Comparison of ENCODE assay signal across 12 cellular contexts in the genomic region with DNA sequence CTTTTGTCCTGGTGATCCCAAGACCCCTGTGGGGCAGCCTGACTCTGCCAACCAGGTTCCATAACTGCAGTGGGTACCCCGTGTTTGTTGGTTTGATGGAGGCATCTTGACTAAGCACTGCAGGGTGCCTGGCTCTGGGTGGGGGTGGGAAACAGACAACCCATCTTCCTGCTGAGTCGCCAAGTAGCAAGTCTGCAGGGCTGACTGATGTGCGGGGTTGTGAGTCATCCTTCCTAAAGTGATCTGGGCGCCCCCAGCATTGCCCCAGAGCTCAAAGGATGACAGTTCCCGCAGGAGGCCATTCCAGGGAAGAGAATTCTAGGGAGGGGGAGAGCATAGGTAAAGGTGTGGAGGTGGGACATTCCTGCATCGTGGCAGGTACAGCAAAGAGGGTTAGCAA. TPM values are rescaled to one million over a fixed set of nuclear protein-coding genes. Genes with fewer than 3 reads are reported as not detected.
DNase-seq lines count a peak whose midpoint lies in the region; ATAC-seq, FAIRE-seq and TF ChIP-seq lines count a peak whose summit lies in the region.
"Had no signal": no experiment of that assay in that cellular context is flagged by ENCODE, and none has a peak within 500 bp of the region (broad histone marks: within the 10 kb centered on the region; RNA-seq: fewer than 3 reads in every experiment).

No MANE protein-coding gene starts in this region.

- TF ChIP-seq RAD21 in IMR-90 (IDR thresholded peaks at IDR 0.05; ENCODE audit: low read length) (no peak), HepG2 (CRISPR knock-in tag; IDR thresholded peaks at IDR 0.05) (no peak)

- H3K18ac ChIP-seq in IMR-90 (ENCODE audit: low read depth, low read length), result no peak overlapping the region

- no peaks in the 10 kb centered on the region for H3K79me2 ChIP-seq in HepG2 (ENCODE audit: insufficient read depth, low read length)

- peak overlapping the region; percentile 26 for H2AFZ ChIP-seq in IMR-90 (replicated peaks; ENCODE audit: low read length, poor library complexity)
- no peak overlapping the region for H2AFZ ChIP-seq in HepG2 (ENCODE audit: low read length)

- H3K27ac Mint-ChIP-seq in CD4-positive, alpha-beta memory T cell, result no peak overlapping the region
- H3K27ac Mint-ChIP-seq: activated CD4-positive, alpha-beta memory T cell treated with anti-CD3 and anti-CD28 coated beads, Interleukin-2, amount 10 ng/mL, durations not matched to agents 7 days and 5 days had no signal

- H3K27me3 ChIP-seq in BLaER1 treated with 17β-estradiol and CSF1 and Interleukin-3, amounts not matched to agents 10 nM and 100 nM, result no peaks in the 10 kb centered on the region
- no peaks in the 10 kb centered on the region for H3K27me3 ChIP-seq in IMR-90 (ENCODE audit: control insufficient read depth, insufficient read depth, low read length)
- H3K27me3 ChIP-seq in brain microvascular endothelial cell (replicated peaks), result no peaks in the 10 kb centered on the region
- no peaks in the 10 kb centered on the region for H3K27me3 ChIP-seq in HepG2 (ENCODE audit: control insufficient read depth in 1 of 2, insufficient read depth in 2 of 2, low read length in 2 of 2)
- no peaks in the 10 kb centered on the region for H3K27me3 ChIP-seq in CD4-positive, alpha-beta memory T cell (ENCODE audit: insufficient read depth, low read length)

- dilution Hi-C loops in IMR-90 (cut with HindIII; ENCODE audit: low sequenced_read_pairs, unreplicated experiment), result no loop called here

- no peak overlapping the region for H2BK120ac ChIP-seq in IMR-90 (ENCODE audit: low read depth, low read length)

- in situ Hi-C loops in IMR-90 (cut with MboI; ENCODE audit: low sequenced_read_pairs), result no loop called here
- in situ Hi-C loops in brain microvascular endothelial cell (cut with HindIII; ENCODE audit: low pct_ligation_motif_present, low sequenced_read_pairs), result no loop called here
- in situ Hi-C loops in HepG2 (cut with HindIII; ENCODE audit: extremely low pct_ligation_motif_present, low pct_unique_long_range_greater_than_20kb), result no loop called here

- TF ChIP-seq POLR2A in IMR-90 (IDR thresholded peaks at IDR 0.05; ENCODE audit: low read depth, low read length) (no peak), HepG2 (IDR thresholded peaks at IDR 0.05; ENCODE audit: insufficient read depth in 1 of 2, low read depth in 2 of 2, low read length in 2 of 2) (no peak)

- no peak overlapping the region for H2BK15ac ChIP-seq in IMR-90 (ENCODE audit: low read depth, low read length)

- peak overlapping the region in 6 of 11 experiments; percentile 4 to 80 (median 62); a peak in 10 of 22 replicates for H3K4me2 ChIP-seq in BLaER1 treated with 17β-estradiol and CSF1 and Interleukin-3, amounts not matched to agents 10 nM and 100 nM
- H3K4me2 ChIP-seq in IMR-90 (ENCODE audit: low read depth, low read length), result no peak overlapping the region
- no peak overlapping the region for H3K4me2 ChIP-seq in HepG2 (ENCODE audit: low read depth, low read length)

- H4K8ac ChIP-seq in IMR-90 (ENCODE audit: low read depth in 2 of 2, low read length in 2 of 2), result no peak overlapping the region

- H2BK5ac ChIP-seq in IMR-90 (ENCODE audit: low read depth, low read length, poor library complexity, severe bottlenecking), result no peak overlapping the region

- BruUV-seq in IMR-90 (replicated peaks; lab: Mats Ljungman, UMichigan) (no TSS peak), HepG2 (replicated peaks; lab: Mats Ljungman, UMichigan) (no TSS peak)

- no peak for TF ChIP-seq CTCF in IMR-90 (conservative IDR thresholded peaks at IDR 0.05; ENCODE audit: low read depth, low read length)
- TF ChIP-seq CTCF in brain microvascular endothelial cell (IDR thresholded peaks at IDR 0.05; ENCODE audit: low read depth, low read length, missing control alignments), result no peak
- TF ChIP-seq CTCF in HepG2 (CRISPR knock-in tag; IDR thresholded peaks at IDR 0.05), result no peak

- no peak overlapping the region for H3K4me3 ChIP-seq in BLaER1 treated with 17β-estradiol and CSF1 and Interleukin-3, amounts not matched to agents 10 nM and 100 nM
- H3K4me3 ChIP-seq in IMR-90 (ENCODE audit: insufficient read depth, low read depth, low read length) (no peak overlapping the region), brain microvascular endothelial cell (ENCODE audit: low read depth, low read length) (no peak overlapping the region), HepG2 (replicated peaks in 1 of 3; ENCODE audit: insufficient read depth in 1 of 3, low read depth in 2 of 3, low read length in 3 of 3) (no peak overlapping the region)
- H3K4me3 ChIP-seq in CD4-positive, alpha-beta memory T cell (ENCODE audit: low read length in 2 of 2), result no peak overlapping the region

- H2AK9ac ChIP-seq in IMR-90 (replicated peaks; ENCODE audit: low read depth, low read length, poor library complexity), result no peak overlapping the region

- 8% methylated on average over 3 of the region's 6 CpGs; no CpG with 5 or more reads in 1 of the 2 experiments for WGBS in IMR-90 (ENCODE audit: extremely low coverage in 2 of 2, insufficient read length in 1 of 2), 2 experiments
- WGBS in HepG2 (ENCODE audit: low lambda C conversion rate), result 17% methylated on average over 6 of the region's 6 CpGs

- ATAC-seq in IMR-90 (ENCODE audit: low read depth) (peak; percentile 70), HepG2 (no peak), HG02970 (IDR thresholded peaks at IDR 0.05; ENCODE audit: low FRiP score, unreplicated experiment) (no peak)

- peaks cover 0 to 10% of the 10 kb centered on the region in 2 experiments; a peak in 1 of 4 replicates for H3K79me1 ChIP-seq in IMR-90 (ENCODE audit: low read depth in 1 of 2, low read length in 2 of 2)

- H3K36me3 Mint-ChIP-seq in CD4-positive, alpha-beta memory T cell, result no peaks in the 10 kb centered on the region

- POLR2A ChIA-PET in IMR-90 (lab: Charles Lee; ENCODE audit: unreplicated experiment), result no interaction called here
- POLR2A ChIA-PET in HepG2 (lab: Yijun Ruan, JAX), result no interaction called here
- POLR2A ChIA-PET in CD4-positive, alpha-beta memory T cell (lab: Charles Lee; ENCODE audit: partially characterized antibody), result no interaction called here

- no peak overlapping the region for H4K91ac ChIP-seq in IMR-90 (ENCODE audit: insufficient read depth, low read depth, low read length)

- intact Hi-C loops in IMR-90 (cut with micrococcal nuclease), result no loop called here
- intact Hi-C loops in HepG2 (cut with micrococcal nuclease; ENCODE audit: unreplicated experiment), result no loop called here
- intact Hi-C loops in CD4-positive, alpha-beta memory T cell (cut with micrococcal nuclease), result no loop called here

- H3K9me3 ChIP-seq in BLaER1 treated with 17β-estradiol and CSF1 and Interleukin-3, amounts not matched to agents 10 nM and 100 nM (replicated peaks in 1 of 11), result 0 out of 22 replicates have a peak, but pooled peaks cover 0 to 3% (median 0%) of the 10 kb centered on the region in 11 experiments
- peaks cover 2% of the 10 kb centered on the region for H3K9me3 ChIP-seq in IMR-90 (ENCODE audit: control insufficient read depth, insufficient read depth, low read length)
- H3K9me3 ChIP-seq in HepG2 (ENCODE audit: low read length), result no peaks in the 10 kb centered on the region
- no peaks in the 10 kb centered on the region for H3K9me3 ChIP-seq in CD4-positive, alpha-beta memory T cell (ENCODE audit: control insufficient read depth in 1 of 2, low read length in 2 of 2)

- H3K4ac ChIP-seq in IMR-90 (ENCODE audit: low read depth, low read length), result 0 out of 2 replicates have a peak overlapping the region, but pooled peaks have one; percentile 15

- H3K9me3 Mint-ChIP-seq in CD4-positive, alpha-beta memory T cell, result peaks cover 0 to 3% (median 0%) of the 10 kb centered on the region in 8 donors
- H3K9me3 Mint-ChIP-seq: activated CD4-positive, alpha-beta memory T cell treated with anti-CD3 and anti-CD28 coated beads, Interleukin-2, amount 10 ng/mL, durations not matched to agents 7 days and 5 days had no signal

- no peak overlapping the region for H2BK20ac ChIP-seq in IMR-90 (ENCODE audit: low read depth, low read length)

- H4K5ac ChIP-seq in IMR-90 (ENCODE audit: low read depth, low read length), result no peak overlapping the region

- FAIRE-seq in HepG2 (lab: Jason Lieb, UNC), result no peak

- H3K9me1 ChIP-seq in IMR-90 (ENCODE audit: insufficient read depth, low read length), result peaks cover 22% of the 10 kb centered on the region

- peaks cover 0 to 29% (median 16%) of the 10 kb centered on the region in 10 experiments; a peak in 14 of 20 replicates for H3K4me1 ChIP-seq in BLaER1 treated with 17β-estradiol and CSF1 and Interleukin-3, amounts not matched to agents 10 nM and 100 nM
- H3K4me1 ChIP-seq in IMR-90 (ENCODE audit: control insufficient read depth, insufficient read depth, low read length) (peaks cover 9% of the 10 kb centered on the region), HepG2 (ENCODE audit: insufficient read depth, low read length) (peaks cover 17% of the 10 kb centered on the region)
- no peaks in the 10 kb centered on the region for H3K4me1 ChIP-seq in CD4-positive, alpha-beta memory T cell (ENCODE audit: insufficient read depth, low read length)

- H2AK5ac ChIP-seq in IMR-90 (ENCODE audit: low read depth, low read length), result peak overlapping the region; percentile 68; the same call in 1 of the 2 replicates

- no peak overlapping the region; a peak in 1 of 22 replicates for H3K9ac ChIP-seq in BLaER1 treated with 17β-estradiol and CSF1 and Interleukin-3, amounts not matched to agents 10 nM and 100 nM
- H3K9ac ChIP-seq in IMR-90 (ENCODE audit: low read depth, low read length) (no peak overlapping the region), HepG2 (ENCODE audit: insufficient read depth, low read depth, low read length) (no peak overlapping the region)

- CTCF ChIA-PET in IMR-90 (lab: Yijun Ruan, JAX), result no interaction called here
- CTCF ChIA-PET in HepG2 (lab: Yijun Ruan, JAX; ENCODE audit: low intra/inter-chr PET ratio, low total read pairs), result no interaction called here
- CTCF ChIA-PET in CD4-positive, alpha-beta memory T cell (lab: Charles Lee; ENCODE audit: partially characterized antibody), result no interaction called here

- no peak overlapping the region for H3K56ac ChIP-seq in IMR-90 (ENCODE audit: extremely low read depth, insufficient read depth, low read length)

- H3K4me3 Mint-ChIP-seq in CD4-positive, alpha-beta memory T cell, result no peak overlapping the region
- H3K4me3 Mint-ChIP-seq: activated CD4-positive, alpha-beta memory T cell treated with anti-CD3 and anti-CD28 coated beads, Interleukin-2, amount 10 ng/mL, durations not matched to agents 7 days and 5 days had no signal

- H3K27me3 Mint-ChIP-seq in CD4-positive, alpha-beta memory T cell, result peaks cover 3 to 15% of the 10 kb centered on the region in 2 donors

- peaks cover 0 to 21% (median 5%) of the 10 kb centered on the region in 11 experiments; a peak in 5 of 22 replicates for H4K20me1 ChIP-seq in BLaER1 treated with 17β-estradiol and CSF1 and Interleukin-3, amounts not matched to agents 10 nM and 100 nM
- H4K20me1 ChIP-seq in IMR-90 (ENCODE audit: insufficient read depth, low read length), result peaks cover 12% of the 10 kb centered on the region
- no peaks in the 10 kb centered on the region for H4K20me1 ChIP-seq in HepG2 (ENCODE audit: insufficient read depth, low read length)

- no peak overlapping the region for H3K27ac ChIP-seq in BLaER1 treated with 17β-estradiol and CSF1 and Interleukin-3, amounts not matched to agents 10 nM and 100 nM
- H3K27ac ChIP-seq in IMR-90 (ENCODE audit: insufficient read depth, low read length) (no peak overlapping the region), brain microvascular endothelial cell (no peak overlapping the region), HepG2 (ENCODE audit: extremely low read length, insufficient read depth, low read length) (no peak overlapping the region)
- H3K27ac ChIP-seq in CD4-positive, alpha-beta memory T cell (ENCODE audit: low read depth, low read length), result no peak overlapping the region

- peak; percentile 74 for DNase-seq in IMR-90
- peak; percentile 54 for DNase-seq in brain microvascular endothelial cell
- no peak for DNase-seq in HepG2 (ENCODE audit: low spot score)
- no peak for DNase-seq in activated CD4-positive, alpha-beta T cell treated with anti-CD3 and anti-CD28 coated beads, Interleukin-2, amount 50 U/mL, for 4 hours
- DNase-seq in CD4-positive, alpha-beta memory T cell, result no peak
- no peak for DNase-seq in MV-4-11 (lab: John Stamatoyannopoulos, UW)
- DNase-seq: activated CD4-positive, alpha-beta memory T cell treated with anti-CD3 and anti-CD28 coated beads, Interleukin-2, amount 10 ng/mL, durations not matched to agents 7 days and 5 days; activated naive CD4-positive, alpha-beta T cell treated with Interleukin-2 at 50 U/mL for 16 hours; GF-D8 had no signal

- no peaks in the 10 kb centered on the region for H3K4me1 Mint-ChIP-seq in CD4-positive, alpha-beta memory T cell

- H3K14ac ChIP-seq in IMR-90 (replicated peaks; ENCODE audit: low read depth, low read length), result no peak overlapping the region

- TF ChIP-seq EP300 in HepG2 (IDR thresholded peaks at IDR 0.05; ENCODE audit: low read depth in 2 of 2, low read length in 2 of 2), result no peak
- no peak for TF ChIP-seq EP300 in HepG2 (CRISPR knock-in tag; IDR thresholded peaks at IDR 0.05; ENCODE audit: borderline replicate concordance)

- peaks cover 0 to 5% (median 0%) of the 10 kb centered on the region in 11 experiments; a peak in 1 of 22 replicates for H3K36me3 ChIP-seq in BLaER1 treated with 17β-estradiol and CSF1 and Interleukin-3, amounts not matched to agents 10 nM and 100 nM
- H3K36me3 ChIP-seq in IMR-90 (ENCODE audit: control insufficient read depth, insufficient read depth, low read length) (peaks cover 2% of the 10 kb centered on the region; the same call in 1 of the 2 replicates), brain microvascular endothelial cell (replicated peaks) (no peaks in the 10 kb centered on the region), HepG2 (replicated peaks in 1 of 2; ENCODE audit: control insufficient read depth in 1 of 2, insufficient read depth in 2 of 2, low read length in 2 of 2) (no peaks in the 10 kb centered on the region; a peak in 1 of 5 replicates)
- no peaks in the 10 kb centered on the region for H3K36me3 ChIP-seq in CD4-positive, alpha-beta memory T cell (ENCODE audit: insufficient read depth, low read length)

- H3K23ac ChIP-seq in IMR-90 (ENCODE audit: low read depth, low read length), result no peak overlapping the region

RNA-seq across cellular contexts. Expression of gene DAB2IP, which starts 23.5 kb away (rescaled TPM):
- total RNA-seq in IMR-90 (2012; rRNA removed) (5.6 and 6.1 TPM in 2 replicates), HepG2 (2016; rRNA removed; fragmentation: Illumina TruSeq; extraction: Trizol) (25.3 and 32.1 TPM in 2 replicates)
- polyA plus RNA-seq in IMR-90 (2012; rRNA removed) (17.2 and 20.4 TPM in 2 replicates), HepG2 (2011; rRNA removed) (37.9 and 39.9 TPM in 2 replicates)
- polyA plus RNA-seq in IMR-90 (2012; cell fraction: cytosol; rRNA removed), result 12.2 and 16.5 TPM in 2 replicates
- 27.8 and 42.5 TPM in 2 replicates for polyA plus RNA-seq in IMR-90 (2012; cell fraction: nucleus; rRNA removed; ENCODE audit: low replicate concordance)
- 2.8 and 5.2 TPM in 2 replicates for total RNA-seq in HepG2 (2016; cell fraction: cytosol; rRNA removed; fragmentation: Illumina TruSeq; extraction: Trizol; ENCODE audit: low read depth)
- total RNA-seq in HepG2 (2016; cell fraction: insoluble cytoplasmic fraction; rRNA removed; fragmentation: Illumina TruSeq; extraction: Trizol), result 24.3 and 28.3 TPM in 2 replicates
- total RNA-seq in HepG2 (2016; cell fraction: membrane; rRNA removed; fragmentation: Illumina TruSeq; extraction: Trizol), result 10.8 and 12.3 TPM in 2 replicates
- 23.5 and 29.5 TPM in 2 replicates for total RNA-seq in HepG2 (2016; cell fraction: nucleus; rRNA removed; fragmentation: Illumina TruSeq; extraction: Trizol)
- 20.8 and 29.3 TPM in 2 replicates for polyA plus RNA-seq in HepG2 (2011; cell fraction: cytosol; rRNA removed)
- 42.4 and 54.9 TPM in 2 replicates for polyA plus RNA-seq in HepG2 (2011; cell fraction: nucleus; rRNA removed)
- 14.7 and 24.6 TPM in 2 replicates for polyA plus RNA-seq in HepG2 (2012)
- 1.9 and 2.6 TPM in 2 replicates for polyA plus RNA-seq in HepG2 (2016; cell fraction: cytosol; fragmentation: Illumina TruSeq; extraction: Trizol; ENCODE audit: low read depth)
- polyA plus RNA-seq in HepG2 (2016; cell fraction: insoluble cytoplasmic fraction; fragmentation: Illumina TruSeq; extraction: Trizol; ENCODE audit: low read depth), result 24.2 and 33.5 TPM in 2 replicates
- 5.5 and 5.8 TPM in 2 replicates for polyA plus RNA-seq in HepG2 (2016; cell fraction: membrane; fragmentation: Illumina TruSeq; extraction: Trizol; ENCODE audit: low read depth)
- polyA plus RNA-seq in HepG2 (2016; cell fraction: nucleus; fragmentation: Illumina TruSeq; extraction: Trizol; ENCODE audit: insufficient read depth, low read depth), result 42.8 and 47.1 TPM in 2 replicates
- 48.1 and 97.1 TPM in 2 replicates for polyA minus RNA-seq in HepG2 (2011; rRNA and poly(A)+ RNA removed; ENCODE audit: low replicate concordance)
- polyA minus RNA-seq in HepG2 (2011; cell fraction: cytosol; rRNA and poly(A)+ RNA removed), result 26.5 and 29.0 TPM in 2 replicates
- polyA minus RNA-seq in HepG2 (2011; cell fraction: nucleus; rRNA and poly(A)+ RNA removed), result 34.6 and 46.1 TPM in 2 replicates
- total RNA-seq in CD4-positive, alpha-beta memory T cell, result not detected
- polyA plus RNA-seq in CD4-positive, alpha-beta memory T cell, result not detected
- total RNA-seq: activated CD4-positive, alpha-beta memory T cell treated with anti-CD3 and anti-CD28 coated beads, Interleukin-2, amount 10 ng/mL, durations not matched to agents 7 days and 5 days; T-helper 2 cell treated with Interferon-gamma antibody and Interleukin-4, amounts not matched to agents 100 ng/mL and 5 ng/mL, for 36 hours had no signal

Comparison
In these comparisons a context has a peak if more than half of its experiments do, and no peak if none do; other contexts are left out.
1. H3K4me2 ChIP-seq: peak in BLaER1 treated with 17β-estradiol and CSF1 and Interleukin-3, amounts not matched to agents 10 nM and 100 nM (6 of 11); none in IMR-90 (single experiment) and HepG2 (single experiment).
2. DNase-seq: peak in IMR-90 (single experiment) and brain microvascular endothelial cell (single experiment); none in HepG2 (single experiment), activated CD4-positive, alpha-beta T cell treated with anti-CD3 and anti-CD28 coated beads, Interleukin-2, amount 50 U/mL, for 4 hours (0 of 2), CD4-positive, alpha-beta memory T cell (0 of 5) and MV-4-11 (single experiment).